In the genomic region with DNA sequence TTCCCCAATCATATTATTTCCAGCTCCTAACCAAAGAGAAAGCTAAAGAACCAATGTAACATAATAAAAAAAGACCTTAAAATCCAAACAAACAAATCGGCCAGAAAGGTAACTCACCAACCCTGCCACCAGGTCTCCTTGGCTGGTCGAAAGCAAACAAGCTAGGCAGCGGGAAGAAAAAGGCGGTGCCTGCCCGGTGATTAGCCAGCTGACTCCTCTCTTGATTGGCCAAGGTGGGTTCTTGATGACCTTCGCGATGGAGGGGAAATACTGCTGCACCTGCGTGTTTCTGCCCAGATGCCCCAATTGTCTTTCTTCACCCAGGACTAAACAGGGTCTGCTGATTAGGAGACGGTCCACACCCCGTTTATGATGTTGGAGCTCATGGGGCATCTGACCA, we compare ENCODE assay signal across 21 cellular contexts.
"Had no signal": no experiment of that assay in that cellular context is flagged by ENCODE, and none has a peak within 500 bp of the region (broad histone marks: within the 10 kb centered on the region; RNA-seq: fewer than 3 reads in every experiment).

Gene NLRP11, minus strand, starts transcription at position 154 of the 400 bp plus-strand sequence. CDS start 13,825 bp downstream, outside the sequence.

- H2AFZ ChIP-seq: PC-9 had no signal

- H3K9me3 ChIP-seq: adrenal gland had no signal

- DNase-seq: activated CD4-positive, alpha-beta T cell treated with anti-CD3 and anti-CD28 coated beads for 36 hours; activated CD4-positive, alpha-beta T cell treated with anti-CD3 and anti-CD28 coated beads, Interleukin-2, amount 10 ng/mL, durations not matched to agents 7 days and 5 days; activated CD4-positive, alpha-beta T cell treated with anti-CD3 and anti-CD28 coated beads, Interleukin-2, amount 50 U/mL, for 48 hours; activated CD8-positive, alpha-beta T cell treated with anti-CD3 and anti-CD28 coated beads, Interleukin-2, amount 10 ng/mL, durations not matched to agents 7 days and 5 days; activated gamma-delta T cell treated with Interleukin-2 at 50 U/mL for 16 hours; activated naive CD4-positive, alpha-beta T cell treated with anti-CD3 and anti-CD28 coated beads for 36 hours; activated T-cell treated with anti-CD3 and anti-CD28 coated beads, Interleukin-2, amount 50 U/mL, for 4 hours; adrenal gland; anterior cingulate cortex; NCI-H1105; NCI-H1417 treated with DMSO at 0.1 percent for 48 hours; NCI-H1694 treated with DMSO at 0.1 percent for 48 hours; NCI-H2029; NCI-H2171; NCI-H510A; NCI-H526; Right ventricle myocardium superior had no signal

- H3K36me3 ChIP-seq: adrenal gland had no signal

- H3K4me2 ChIP-seq: PC-9 had no signal

- ATAC-seq: activated CD4-positive, alpha-beta T cell treated with anti-CD3 and anti-CD28 coated beads for 36 hours; activated CD4-positive, CD25-positive, alpha-beta regulatory T cell treated with anti-CD3 and anti-CD28 coated beads, Interleukin-2, amount 50 U/mL, for 24 hours; activated CD8-positive, alpha-beta T cell treated with anti-CD3 and anti-CD28 coated beads, Interleukin-2, amount 10 ng/mL, durations not matched to agents 7 days and 5 days; activated naive CD4-positive, alpha-beta T cell treated with anti-CD3 and anti-CD28 coated beads, Interleukin-2, amount 50 U/mL, for 72 hours; activated T-cell treated with anti-CD3 and anti-CD28 coated beads, Interleukin-2, amount 50 U/mL, for 4 hours; WTC11 had no signal

- H3K27ac ChIP-seq: adrenal gland, PC-9 had no signal

- H3K27me3 ChIP-seq: adrenal gland had no signal

- H3K4me1 ChIP-seq: adrenal gland had no signal

- H3K4me3 ChIP-seq: adrenal gland, PC-9 had no signal
